9 cellular contexts compared by ENCODE assay signal in the genomic region with DNA sequence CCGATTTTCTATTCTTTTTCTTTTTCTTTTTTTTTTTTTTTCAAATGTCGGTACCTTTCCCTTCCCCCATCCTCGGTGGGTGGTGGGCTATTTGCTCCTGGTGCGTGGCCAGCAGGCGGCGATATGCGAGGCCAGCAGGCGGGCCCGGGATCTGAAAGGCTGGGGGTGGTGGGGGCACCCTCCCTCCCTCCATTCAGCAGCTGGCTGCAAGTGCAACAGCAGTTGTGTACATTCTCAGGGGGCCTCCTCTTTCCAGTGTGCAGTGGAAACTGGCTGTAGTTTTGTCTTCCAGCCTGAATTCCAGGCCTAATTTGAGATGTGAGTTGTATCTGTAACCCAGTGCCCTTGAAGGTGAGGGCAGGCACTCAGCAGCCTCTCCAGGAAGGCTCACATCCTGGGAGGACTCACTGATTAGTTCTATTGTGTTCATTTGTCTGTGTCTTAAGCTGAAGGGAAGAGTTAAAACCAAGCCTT. TPM values are rescaled to one million over a fixed set of nuclear protein-coding genes. Genes with fewer than 3 reads are reported as not detected.
DNase-seq lines count a peak whose midpoint lies in the region; ATAC-seq and TF ChIP-seq lines count a peak whose summit lies in the region.
"Had no signal": no experiment of that assay in that cellular context is flagged by ENCODE, and none has a peak within 500 bp of the region (broad histone marks: within the 10 kb centered on the region; RNA-seq: fewer than 3 reads in every experiment).

No MANE protein-coding gene starts in this region.

- no peak overlapping the region for H3K4me3 ChIP-seq in transverse colon

- H3K27ac ChIP-seq in transverse colon: peak overlapping the region in 1 of 4 donors; percentile 16

- H3K9me3 ChIP-seq in transverse colon: no peaks in the 10 kb centered on the region

- DNase-seq in Right ventricle myocardium superior: no peak
- DNase-seq in cardiac septum (ENCODE audit: low spot score): no peak
- peak; percentile 38 for DNase-seq in SK-MEL-5 (ENCODE audit: low read depth, low spot score)
- peak; percentile 54 for DNase-seq in inferior parietal cortex (ENCODE audit: extremely low spot score)
- peak; percentile 18 for DNase-seq in transverse colon
- DNase-seq in activated gamma-delta T cell (lab: John Stamatoyannopoulos, UW): no peak

- peaks cover 12 to 52% (median 35%) of the 10 kb centered on the region in 4 donors for H3K4me1 ChIP-seq in transverse colon

- peaks cover 42% of the 10 kb centered on the region for H3K27me3 ChIP-seq in transverse colon

- H3K36me3 ChIP-seq in transverse colon: no peaks in the 10 kb centered on the region

- no peak for TF ChIP-seq EP300 in transverse colon (IDR thresholded peaks at IDR 0.05; ENCODE audit: low read depth)

- in situ Hi-C loops in SK-MEL-5 (cut with HindIII; ENCODE audit: low pct_unique_long_range_greater_than_20kb, low sequenced_read_pairs): no loop called here
- in situ Hi-C loops in transverse colon (cut with MboI; ENCODE audit: low pct_ligation_motif_present in 1 of 4, low pct_unique_long_range_greater_than_20kb in 1 of 4, low sequenced_read_pairs in 3 of 4): loop anchor here in 3 of 4 donors (25.0 kb wide), 5 partner anchors 306 to 819 kb away; no protein-coding TSS in a partner anchor

- peak; percentile 20 to 40 (median 39) for TF ChIP-seq CTCF in transverse colon (IDR thresholded peaks at IDR 0.05)

- intact Hi-C loops in Right ventricle myocardium superior (cut with DNase I): loop anchor here (10.0 kb wide), 1 partner anchor 661 kb away; no protein-coding TSS in a partner anchor
- intact Hi-C loops in cardiac septum (cut with DNase I): loop anchor here (10.0 kb wide), 1 partner anchor 811 kb away; no protein-coding TSS in a partner anchor
- intact Hi-C loops in transverse colon (cut with DNase I; ENCODE audit: low total_unique reads): loop anchor here (10.0 kb wide), 1 partner anchor 361 kb away; no protein-coding TSS in a partner anchor

- no peak for TF ChIP-seq POLR2A in transverse colon (IDR thresholded peaks at IDR 0.05)

- 5 to 18% methylated on average over 3 to 8 of the region's 9 CpGs for WGBS in transverse colon (ENCODE audit: low coverage in 1 of 2), 2 donors

- ATAC-seq in Right ventricle myocardium superior (ENCODE audit: poor library complexity) (peak; percentile 23), HG02759 (IDR thresholded peaks at IDR 0.05; ENCODE audit: unreplicated experiment) (no peak), GM21723 (IDR thresholded peaks at IDR 0.05; ENCODE audit: unreplicated experiment) (no peak)

RNA-seq across cellular contexts. Expression of a gene that starts 3.1 kb away (rescaled TPM):
- 0.24 TPM for total RNA-seq in Right ventricle myocardium superior
- total RNA-seq in cardiac septum: 0.43 TPM
- 0.08 and 0.11 TPM in 2 replicates for total RNA-seq in SK-MEL-5 (2014; rRNA removed; shearing (Covaris generic))
- polyA plus RNA-seq in SK-MEL-5 (2015; cell fraction: cytosol; rRNA removed): 0.24 TPM in 1 of 2 replicates, not detected in the other
- 0.76 TPM in 1 of 2 replicates, not detected in the other for polyA plus RNA-seq in SK-MEL-5 (2015; cell fraction: nucleus; rRNA removed)
- 1 to 10 TPM in 1 of 4 donors, under 1 TPM in 2, not detected in 1; 0.48 to 7.0 (median 0.82) TPM for total RNA-seq in transverse colon
- total RNA-seq: activated CD8-positive, alpha-beta memory T cell treated with anti-CD3 and anti-CD28 coated beads for 36 hours had no signal

Comparison
In these comparisons a context has a peak if more than half of its experiments do, and no peak if none do; other contexts are left out.
1. DNase-seq: peak in SK-MEL-5 (single experiment), inferior parietal cortex (single experiment) and transverse colon (single experiment); none in Right ventricle myocardium superior (single experiment), cardiac septum (single experiment) and activated gamma-delta T cell (single experiment).